ENCODE assay signal across 9 cellular contexts in genomic region chr2:107936427-107937359, GRCh38. TPM values are rescaled to one million over a fixed set of nuclear protein-coding genes. Genes with fewer than 3 reads are reported as not detected.
DNase-seq lines count a peak whose midpoint lies in the region; ATAC-seq and TF ChIP-seq lines count a peak whose summit lies in the region.
"Had no signal": no experiment of that assay in that cellular context is flagged by ENCODE, and none has a peak within 500 bp of the region (broad histone marks: within the 10 kb centered on the region; RNA-seq: fewer than 3 reads in every experiment).

No MANE protein-coding gene starts in this region.

- peak; percentile 9 for TF ChIP-seq CTCF in cardiac fibroblast (IDR thresholded peaks at IDR 0.05; ENCODE audit: low read depth, low read length)
- peak; percentile 83 for TF ChIP-seq CTCF in progenitor cell of endocrine pancreas (IDR thresholded peaks at IDR 0.05; ENCODE audit: unreplicated experiment)
- no peak for TF ChIP-seq CTCF in natural killer cell (IDR thresholded peaks at IDR 0.05)

- H3K27me3 Mint-ChIP-seq in progenitor cell of endocrine pancreas (peaks cover 17% of the 10 kb centered on the region), natural killer cell (ENCODE audit: low read depth in 2 of 2) (no peaks in the 10 kb centered on the region)

- peaks cover under 1% of the 10 kb centered on the region for H3K9me3 Mint-ChIP-seq in progenitor cell of endocrine pancreas (ENCODE audit: low read depth)
- H3K9me3 Mint-ChIP-seq in natural killer cell = peaks cover 0 to under 1% of the 10 kb centered on the region in 2 donors

- H3K36me3 Mint-ChIP-seq in progenitor cell of endocrine pancreas (ENCODE audit: insufficient read depth) (no peaks in the 10 kb centered on the region), natural killer cell (no peaks in the 10 kb centered on the region)

- H3K4me3 Mint-ChIP-seq in progenitor cell of endocrine pancreas (ENCODE audit: low read depth) = no peak overlapping the region
- H3K4me3 Mint-ChIP-seq in natural killer cell = no peak overlapping the region

- H3K27ac Mint-ChIP-seq in progenitor cell of endocrine pancreas = no peak overlapping the region
- no peak overlapping the region for H3K27ac Mint-ChIP-seq in natural killer cell

- H3K4me3 ChIP-seq in cardiac fibroblast (replicated peaks in 1 of 2; ENCODE audit: low read depth in 2 of 2, low read length in 2 of 2) = no peak overlapping the region

- DNase-seq in NCI-H2171 treated with DMSO at 0.1 percent for 48 hours (lab: John Stamatoyannopoulos, UW) (peak; percentile 11), NCI-H2171 (lab: John Stamatoyannopoulos, UW) (no peak), M059J (ENCODE audit: low read depth) (peak; percentile 12), cardiac fibroblast (ENCODE audit: low read depth in 2 of 2) (peak in 1 of 2 donors; percentile 24), progenitor cell of endocrine pancreas (ENCODE audit: low spot score, unreplicated experiment) (no peak), GF-D8 (lab: John Stamatoyannopoulos, UW) (no peak), natural killer cell (no peak)
- DNase-seq: aorta had no signal

- intact Hi-C loops in natural killer cell (cut with micrococcal nuclease) = no loop called here

- ATAC-seq in natural killer cell = no peak
- no peak for ATAC-seq in HG02623 (IDR thresholded peaks at IDR 0.05; ENCODE audit: unreplicated experiment)

- H3K4me1 Mint-ChIP-seq in progenitor cell of endocrine pancreas (ENCODE audit: low read depth) = peaks cover 3% of the 10 kb centered on the region
- no peaks in the 10 kb centered on the region for H3K4me1 Mint-ChIP-seq in natural killer cell

RNA-seq across cellular contexts. Expression of gene SLC5A7, which starts 49.6 kb away (rescaled TPM):
- not detected in 2 replicates for total RNA-seq in M059J (2014; rRNA removed; shearing (Covaris generic))
- total RNA-seq in progenitor cell of endocrine pancreas = 0.60 and 1.8 TPM in 2 replicates
- not detected for total RNA-seq in natural killer cell

Comparison
In these comparisons a context has a peak if more than half of its experiments do, and no peak if none do; other contexts are left out.
1. DNase-seq: peak in NCI-H2171 treated with DMSO at 0.1 percent for 48 hours (single experiment) and M059J (single experiment); none in NCI-H2171 (single experiment), progenitor cell of endocrine pancreas (single experiment), GF-D8 (single experiment) and natural killer cell (single experiment).